In genomic region chr15:73493936-73494335, GRCh38 we compare ENCODE assay signal across 24 cellular contexts. TPM values are rescaled to one million over a fixed set of nuclear protein-coding genes. Genes with fewer than 3 reads are reported as not detected.
"Had no signal": no experiment of that assay in that cellular context is flagged by ENCODE, and none has a peak within 500 bp of the region (broad histone marks: within the 10 kb centered on the region; RNA-seq: fewer than 3 reads in every experiment).

No MANE protein-coding gene starts in this region.

- H3K4me1 ChIP-seq: SJCRH30 had no signal

- H3K4me3 ChIP-seq: MG63, SJCRH30 had no signal

- H3K36me3 ChIP-seq: MG63, SJCRH30 had no signal

- H3K9me3 ChIP-seq: MG63, SJCRH30 had no signal

- ATAC-seq: Panc1, Right ventricle myocardium inferior, SK-N-SH treated with all-trans-retinoic acid at 6 μM for 48 hours had no signal

- H3K27ac ChIP-seq: RWPE1, SJCRH30 had no signal

- DNase-seq: KBM-7, MG63, NCI-H1092, NCI-H1105 treated with DMSO at 0.1 percent for 48 hours, NCI-H1417 treated with DMSO at 0.1 percent for 48 hours, NCI-H146, NCI-H1694 treated with DMSO at 0.1 percent for 48 hours, NCI-H1930, NCI-H2081, NCI-H2107, NCI-H2227 treated with DMSO at 0.1 percent for 48 hours, NCI-H446, NCI-H510A, NCI-H524 treated with DMSO at 0.1 percent for 48 hours, NCI-H69, NCI-H774, SHP77 treated with DMSO at 0.1 percent for 48 hours, SJCRH30 had no signal

RNA-seq across cellular contexts. Expression of gene REC114, which starts 51.0 kb away (rescaled TPM):
- total RNA-seq: HT-29, LHCN-M2, SJCRH30 had no signal
